11 cellular contexts compared by ENCODE assay signal in genomic region chr4:41141910-41142309, GRCh38.
DNase-seq lines count a peak whose midpoint lies in the region; ATAC-seq, FAIRE-seq and TF ChIP-seq lines count a peak whose summit lies in the region.
"Had no signal": no experiment of that assay in that cellular context is flagged by ENCODE, and none has a peak within 500 bp of the region (broad histone marks: within the 10 kb centered on the region; RNA-seq: fewer than 3 reads in every experiment).

No MANE protein-coding gene starts in this region.

- H3K9me3 ChIP-seq in breast epithelium (no peaks in the 10 kb centered on the region), kidney (ENCODE audit: control insufficient read depth in 1 of 2, low read length in 2 of 2) (no peaks in the 10 kb centered on the region), subcutaneous abdominal adipose tissue (ENCODE audit: control insufficient read depth in 5 of 5, low read length in 5 of 5) (no peaks in the 10 kb centered on the region)
- no peaks in the 10 kb centered on the region for H3K9me3 ChIP-seq in CD8-positive, alpha-beta T cell (ENCODE audit: low read length)
- H3K9me3 ChIP-seq: pancreas had no signal

- H3K9me3 Mint-ChIP-seq in HFFc6 (no peaks in the 10 kb centered on the region), Calu3 (ENCODE audit: low read depth, unreplicated experiment) (no peaks in the 10 kb centered on the region)
- no peaks in the 10 kb centered on the region for H3K9me3 Mint-ChIP-seq in CD8-positive, alpha-beta T cell

- H3K4me1 ChIP-seq in breast epithelium = peaks cover 14 to 20% of the 10 kb centered on the region in 2 donors
- H3K4me1 ChIP-seq in kidney (ENCODE audit: control insufficient read depth in 1 of 2, insufficient read depth in 1 of 2, low read depth in 1 of 2, low read length in 2 of 2) = peaks cover 27 to 28% of the 10 kb centered on the region in 2 donors
- H3K4me1 ChIP-seq in subcutaneous abdominal adipose tissue (ENCODE audit: control insufficient read depth in 5 of 5, insufficient read depth in 5 of 5, low read length in 5 of 5) = peaks cover 1 to 59% (median 55%) of the 10 kb centered on the region in 5 donors
- H3K4me1 ChIP-seq in CD8-positive, alpha-beta T cell (ENCODE audit: insufficient read depth, low read length) = no peaks in the 10 kb centered on the region

- ATAC-seq in HG02588 (IDR thresholded peaks at IDR 0.05; ENCODE audit: unreplicated experiment) = no peak
- ATAC-seq in CD8-positive, alpha-beta T cell = no peak

- peak; percentile 91 for DNase-seq in HFFc6
- DNase-seq in breast epithelium (ENCODE audit: low spot score in 2 of 2) = no peak
- no peak for DNase-seq in kidney
- no peak for DNase-seq in Calu3
- no peak for DNase-seq in CD8-positive, alpha-beta T cell
- DNase-seq in activated CD4-positive, alpha-beta T cell treated with anti-CD3 and anti-CD28 coated beads for 48 hours = no peak
- DNase-seq: DMS79 treated with DMSO at 0.1 percent for 48 hours, NCI-H2107, pancreas had no signal

- H3K4me3 Mint-ChIP-seq in HFFc6 = peak overlapping the region; percentile 86
- H3K4me3 Mint-ChIP-seq in Calu3 (ENCODE audit: low read depth, unreplicated experiment) = no peak overlapping the region
- H3K4me3 Mint-ChIP-seq in CD8-positive, alpha-beta T cell = no peak overlapping the region

- no peak for FAIRE-seq in kidney (lab: Jason Lieb, UNC)
- FAIRE-seq: pancreas had no signal

- H3K27me3 ChIP-seq in breast epithelium = no peaks in the 10 kb centered on the region
- no peaks in the 10 kb centered on the region for H3K27me3 ChIP-seq in subcutaneous abdominal adipose tissue (ENCODE audit: control insufficient read depth in 5 of 5, insufficient read depth in 4 of 5, low read length in 5 of 5)
- H3K27me3 ChIP-seq in CD8-positive, alpha-beta T cell (ENCODE audit: insufficient read depth, low read length) = no peaks in the 10 kb centered on the region
- H3K27me3 ChIP-seq: pancreas had no signal

- peak overlapping the region; percentile 87 for H3K27ac Mint-ChIP-seq in HFFc6
- H3K27ac Mint-ChIP-seq in Calu3 (ENCODE audit: unreplicated experiment) = no peak overlapping the region
- H3K27ac Mint-ChIP-seq in CD8-positive, alpha-beta T cell = no peak overlapping the region

- BruUV-seq in Calu3 (replicated peaks; lab: Mats Ljungman, UMichigan) = no TSS peak

- H3K36me3 ChIP-seq in breast epithelium (no peaks in the 10 kb centered on the region), kidney (ENCODE audit: control insufficient read depth in 1 of 2, insufficient read depth in 2 of 2, low read length in 2 of 2) (no peaks in the 10 kb centered on the region), subcutaneous abdominal adipose tissue (ENCODE audit: control insufficient read depth in 5 of 5, insufficient read depth in 5 of 5, low read length in 5 of 5) (peaks cover 0 to 11% (median 5%) of the 10 kb centered on the region in 5 donors)
- no peaks in the 10 kb centered on the region for H3K36me3 ChIP-seq in CD8-positive, alpha-beta T cell (ENCODE audit: insufficient read depth, low read length)
- H3K36me3 ChIP-seq: pancreas had no signal

- TF ChIP-seq POLR2A in breast epithelium (IDR thresholded peaks at IDR 0.05) = no peak

- TF ChIP-seq CTCF in HFFc6 (IDR thresholded peaks at IDR 0.05) = no peak
- no peak for TF ChIP-seq CTCF in breast epithelium (IDR thresholded peaks at IDR 0.05)
- TF ChIP-seq CTCF in kidney (IDR thresholded peaks at IDR 0.05; ENCODE audit: borderline replicate concordance, extremely low read depth, insufficient read depth) = no peak
- no peak for TF ChIP-seq CTCF in Calu3 (IDR thresholded peaks at IDR 0.05; ENCODE audit: unreplicated experiment)
- TF ChIP-seq CTCF in CD8-positive, alpha-beta T cell (IDR thresholded peaks at IDR 0.05) = no peak

- intact Hi-C loops in breast epithelium (cut with DNase I; ENCODE audit: low total_unique reads) = no loop called here
- intact Hi-C loops in kidney (cut with DNase I) = no loop called here
- intact Hi-C loops in Calu3 (cut with micrococcal nuclease; ENCODE audit: unreplicated experiment) = no loop called here
- intact Hi-C loops in CD8-positive, alpha-beta T cell (cut with DNase I, micrococcal nuclease) = no loop called here

- H3K36me3 Mint-ChIP-seq in HFFc6 (ENCODE audit: low read depth) (peaks cover 31% of the 10 kb centered on the region), Calu3 (ENCODE audit: insufficient read depth, unreplicated experiment) (no peaks in the 10 kb centered on the region)
- H3K36me3 Mint-ChIP-seq in CD8-positive, alpha-beta T cell = no peaks in the 10 kb centered on the region

- CTCF ChIA-PET in Calu3 (lab: Charles Lee) = no interaction called here
- CTCF ChIA-PET in CD8-positive, alpha-beta T cell (lab: Charles Lee) = no interaction called here

- H3K4me3 ChIP-seq in breast epithelium (peak overlapping the region in 2 of 3 donors; percentile 11 to 32), kidney (ENCODE audit: low read length in 2 of 2) (no peak overlapping the region), subcutaneous abdominal adipose tissue (ENCODE audit: low read depth in 1 of 5, low read length in 5 of 5) (no peak overlapping the region)
- H3K4me3 ChIP-seq in CD8-positive, alpha-beta T cell (ENCODE audit: low read depth, low read length) = no peak overlapping the region
- H3K4me3 ChIP-seq: pancreas had no signal

- H3K27ac ChIP-seq in breast epithelium (peak overlapping the region; percentile 91 to 94), kidney (ENCODE audit: low read depth in 2 of 2, low read length in 2 of 2) (peak overlapping the region; percentile 78 to 82), subcutaneous abdominal adipose tissue (ENCODE audit: low read depth, low read length) (peak overlapping the region; percentile 95)
- H3K27ac ChIP-seq in CD8-positive, alpha-beta T cell (ENCODE audit: low read depth, low read length) = no peak overlapping the region

- H3K4me1 Mint-ChIP-seq in HFFc6 (ENCODE audit: low read depth) = peaks cover 68% of the 10 kb centered on the region
- H3K4me1 Mint-ChIP-seq in Calu3 (ENCODE audit: low read depth, unreplicated experiment) = no peaks in the 10 kb centered on the region
- no peaks in the 10 kb centered on the region for H3K4me1 Mint-ChIP-seq in CD8-positive, alpha-beta T cell (ENCODE audit: low read depth)

- POLR2A ChIA-PET in CD8-positive, alpha-beta T cell (lab: Charles Lee) = no interaction called here

- H3K27me3 Mint-ChIP-seq in HFFc6 (ENCODE audit: insufficient read depth) = peaks cover 2% of the 10 kb centered on the region; the same call in 1 of the 2 replicates
- no peaks in the 10 kb centered on the region for H3K27me3 Mint-ChIP-seq in Calu3 (ENCODE audit: unreplicated experiment)
- H3K27me3 Mint-ChIP-seq in CD8-positive, alpha-beta T cell (ENCODE audit: low read depth) = peaks cover 3% of the 10 kb centered on the region

- H3K9ac ChIP-seq in kidney (ENCODE audit: low read length in 2 of 2) (no peak overlapping the region), subcutaneous abdominal adipose tissue (ENCODE audit: low read length in 5 of 5) (no peak overlapping the region)

Comparison
In these comparisons a context has a peak if more than half of its experiments do, and no peak if none do; other contexts are left out.
1. H3K4me3 ChIP-seq: peak in breast epithelium (2 of 3); none in kidney (0 of 2), subcutaneous abdominal adipose tissue (0 of 5) and CD8-positive, alpha-beta T cell (single experiment).